3 cellular contexts compared by ENCODE assay signal in the genomic region with DNA sequence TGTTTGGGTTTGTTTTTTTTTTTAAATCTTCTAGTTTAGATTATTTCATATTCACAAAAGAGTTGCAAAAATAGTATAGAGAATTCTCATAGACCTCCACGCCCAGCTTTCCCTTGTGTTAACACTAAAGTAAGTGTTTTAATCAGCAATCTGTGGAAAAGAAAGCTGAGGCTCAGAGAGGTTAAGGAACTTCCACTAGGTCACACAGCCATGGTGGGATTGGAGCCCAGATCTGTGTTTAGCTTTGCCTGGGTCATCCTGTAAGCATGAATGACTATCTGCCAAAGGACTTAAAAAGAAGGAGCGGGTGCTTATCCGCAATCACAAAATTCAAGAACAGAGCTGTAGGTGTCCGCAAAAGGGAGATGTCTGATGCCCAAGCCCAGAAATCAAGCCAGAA.
TF ChIP-seq lines count a peak whose summit lies in the region.

No MANE protein-coding gene starts in this region.

TF ChIP-seq in A549, 52 proteins besides CTCF, POLR2A, EP300 and RAD21 (continued from another document):
- peak; percentile 7 for TF ChIP-seq ZFP36 (IDR thresholded peaks at IDR 0.05; ENCODE audit: borderline replicate concordance, partially characterized antibody)
- no peak for TF ChIP-seq EHF (CRISPR knock-in tag; IDR thresholded peaks at IDR 0.05)
- no peak for TF ChIP-seq HDAC2 (IDR thresholded peaks at IDR 0.05)
- TF ChIP-seq JUN (IDR thresholded peaks at IDR 0.05), result no peak
- TF ChIP-seq TFCP2L1 (CRISPR knock-in tag; IDR thresholded peaks at IDR 0.05), result no peak
- TF ChIP-seq, protein P1, sequence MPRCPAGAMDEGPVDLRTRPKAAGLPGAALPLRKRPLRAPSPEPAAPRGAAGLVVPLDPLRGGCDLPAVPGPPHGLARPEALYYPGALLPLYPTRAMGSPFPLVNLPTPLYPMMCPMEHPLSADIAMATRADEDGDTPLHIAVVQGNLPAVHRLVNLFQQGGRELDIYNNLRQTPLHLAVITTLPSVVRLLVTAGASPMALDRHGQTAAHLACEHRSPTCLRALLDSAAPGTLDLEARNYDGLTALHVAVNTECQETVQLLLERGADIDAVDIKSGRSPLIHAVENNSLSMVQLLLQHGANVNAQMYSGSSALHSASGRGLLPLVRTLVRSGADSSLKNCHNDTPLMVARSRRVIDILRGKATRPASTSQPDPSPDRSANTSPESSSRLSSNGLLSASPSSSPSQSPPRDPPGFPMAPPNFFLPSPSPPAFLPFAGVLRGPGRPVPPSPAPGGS (IDR thresholded peaks at IDR 0.05), result no peak
TF ChIP-seq in A549: peak in this region for 1.

TF ChIP-seq in GM23338, 12 proteins besides CTCF, POLR2A, EP300 and RAD21 (continued from another document and continues in another):
- TF ChIP-seq, protein P2, sequence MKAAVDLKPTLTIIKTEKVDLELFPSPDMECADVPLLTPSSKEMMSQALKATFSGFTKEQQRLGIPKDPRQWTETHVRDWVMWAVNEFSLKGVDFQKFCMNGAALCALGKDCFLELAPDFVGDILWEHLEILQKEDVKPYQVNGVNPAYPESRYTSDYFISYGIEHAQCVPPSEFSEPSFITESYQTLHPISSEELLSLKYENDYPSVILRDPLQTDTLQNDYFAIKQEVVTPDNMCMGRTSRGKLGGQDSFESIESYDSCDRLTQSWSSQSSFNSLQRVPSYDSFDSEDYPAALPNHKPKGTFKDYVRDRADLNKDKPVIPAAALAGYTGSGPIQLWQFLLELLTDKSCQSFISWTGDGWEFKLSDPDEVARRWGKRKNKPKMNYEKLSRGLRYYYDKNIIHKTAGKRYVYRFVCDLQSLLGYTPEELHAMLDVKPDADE (IDR thresholded peaks at IDR 0.05), result no peak
- TF ChIP-seq JUNB (IDR thresholded peaks at IDR 0.05; ENCODE audit: unreplicated experiment) (no peak), EZH2phosphoT487 (IDR thresholded peaks at IDR 0.05; ENCODE audit: unreplicated experiment) (no peak), NANOG (IDR thresholded peaks at IDR 0.05; ENCODE audit: borderline replicate concordance) (no peak), STAT1 (IDR thresholded peaks at IDR 0.05; ENCODE audit: unreplicated experiment) (no peak), ZNF114 (CRISPR knock-in tag; IDR thresholded peaks at IDR 0.05) (no peak)
- TF ChIP-seq, protein P3, sequence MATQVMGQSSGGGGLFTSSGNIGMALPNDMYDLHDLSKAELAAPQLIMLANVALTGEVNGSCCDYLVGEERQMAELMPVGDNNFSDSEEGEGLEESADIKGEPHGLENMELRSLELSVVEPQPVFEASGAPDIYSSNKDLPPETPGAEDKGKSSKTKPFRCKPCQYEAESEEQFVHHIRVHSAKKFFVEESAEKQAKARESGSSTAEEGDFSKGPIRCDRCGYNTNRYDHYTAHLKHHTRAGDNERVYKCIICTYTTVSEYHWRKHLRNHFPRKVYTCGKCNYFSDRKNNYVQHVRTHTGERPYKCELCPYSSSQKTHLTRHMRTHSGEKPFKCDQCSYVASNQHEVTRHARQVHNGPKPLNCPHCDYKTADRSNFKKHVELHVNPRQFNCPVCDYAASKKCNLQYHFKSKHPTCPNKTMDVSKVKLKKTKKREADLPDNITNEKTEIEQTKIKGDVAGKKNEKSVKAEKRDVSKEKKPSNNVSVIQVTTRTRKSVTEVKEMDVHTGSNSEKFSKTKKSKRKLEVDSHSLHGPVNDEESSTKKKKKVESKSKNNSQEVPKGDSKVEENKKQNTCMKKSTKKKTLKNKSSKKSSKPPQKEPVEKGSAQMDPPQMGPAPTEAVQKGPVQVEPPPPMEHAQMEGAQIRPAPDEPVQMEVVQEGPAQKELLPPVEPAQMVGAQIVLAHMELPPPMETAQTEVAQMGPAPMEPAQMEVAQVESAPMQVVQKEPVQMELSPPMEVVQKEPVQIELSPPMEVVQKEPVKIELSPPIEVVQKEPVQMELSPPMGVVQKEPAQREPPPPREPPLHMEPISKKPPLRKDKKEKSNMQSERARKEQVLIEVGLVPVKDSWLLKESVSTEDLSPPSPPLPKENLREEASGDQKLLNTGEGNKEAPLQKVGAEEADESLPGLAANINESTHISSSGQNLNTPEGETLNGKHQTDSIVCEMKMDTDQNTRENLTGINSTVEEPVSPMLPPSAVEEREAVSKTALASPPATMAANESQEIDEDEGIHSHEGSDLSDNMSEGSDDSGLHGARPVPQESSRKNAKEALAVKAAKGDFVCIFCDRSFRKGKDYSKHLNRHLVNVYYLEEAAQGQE (IDR thresholded peaks at IDR 0.05; ENCODE audit: unreplicated experiment), result no peak

TF ChIP-seq in H1, 55 proteins besides CTCF, POLR2A, EP300 and RAD21 (continued from another document):
- TF ChIP-seq, protein P4, sequence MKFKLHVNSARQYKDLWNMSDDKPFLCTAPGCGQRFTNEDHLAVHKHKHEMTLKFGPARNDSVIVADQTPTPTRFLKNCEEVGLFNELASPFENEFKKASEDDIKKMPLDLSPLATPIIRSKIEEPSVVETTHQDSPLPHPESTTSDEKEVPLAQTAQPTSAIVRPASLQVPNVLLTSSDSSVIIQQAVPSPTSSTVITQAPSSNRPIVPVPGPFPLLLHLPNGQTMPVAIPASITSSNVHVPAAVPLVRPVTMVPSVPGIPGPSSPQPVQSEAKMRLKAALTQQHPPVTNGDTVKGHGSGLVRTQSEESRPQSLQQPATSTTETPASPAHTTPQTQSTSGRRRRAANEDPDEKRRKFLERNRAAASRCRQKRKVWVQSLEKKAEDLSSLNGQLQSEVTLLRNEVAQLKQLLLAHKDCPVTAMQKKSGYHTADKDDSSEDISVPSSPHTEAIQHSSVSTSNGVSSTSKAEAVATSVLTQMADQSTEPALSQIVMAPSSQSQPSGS (IDR thresholded peaks at IDR 0.05; ENCODE audit: low read length), result no peak
- no peak for TF ChIP-seq YY1 (IDR thresholded peaks at IDR 0.05; ENCODE audit: low read depth, low read length)
- no peak for TF ChIP-seq RXRA (IDR thresholded peaks at IDR 0.05; ENCODE audit: insufficient read depth, low read depth, low read length)
- TF ChIP-seq NRF1 (IDR thresholded peaks at IDR 0.05; ENCODE audit: low read depth, low read length), result no peak
- no peak for TF ChIP-seq TCF12 (IDR thresholded peaks at IDR 0.05; ENCODE audit: low read depth, low read length)
- no peak for TF ChIP-seq SRF (IDR thresholded peaks at IDR 0.05; ENCODE audit: low read depth, low read length)
- peak in 1 of 2 experiments; percentile 53; a peak in 1 of 4 replicates for TF ChIP-seq HDAC2 (IDR thresholded peaks at IDR 0.05; ENCODE audit: borderline replicate concordance in 1 of 2, low read depth in 2 of 2, low read length in 2 of 2)
